ENCODE assay signal across 8 cellular contexts in genomic region chr3:155805802-155806618, GRCh38. TPM values are rescaled to one million over a fixed set of nuclear protein-coding genes. Genes with fewer than 3 reads are reported as not detected.
DNase-seq lines count a peak whose midpoint lies in the region; ATAC-seq and TF ChIP-seq lines count a peak whose summit lies in the region.

C3orf33 (minus strand) TSS chr3:155806278; CDS start chr3:155806252, 26 bp downstream.

- H3K36me3 ChIP-seq in CD8-positive, alpha-beta T cell (ENCODE audit: insufficient read depth, low read length): no peaks in the 10 kb centered on the region
- H3K36me3 ChIP-seq in endodermal cell (ENCODE audit: control insufficient read depth, insufficient read depth, low read length): no peaks in the 10 kb centered on the region

- intact Hi-C loops in CD8-positive, alpha-beta T cell (cut with DNase I, micrococcal nuclease): loop anchor here (1.0 to 5.0 kb wide), 5 partner anchors 48 to 65 kb away; partner anchors contain the start of genes GMPS (in 2 of the 2), SLC33A1 (in 2 of the 2) and PLCH1 (in 1 of the 2)

- H3K4me3 Mint-ChIP-seq in CD8-positive, alpha-beta T cell: peak within 1 kb of the TSS; percentile 85
- peak within 1 kb of the TSS; percentile 84 for H3K4me3 Mint-ChIP-seq in endodermal cell

- POLR2A ChIA-PET in CD8-positive, alpha-beta T cell (lab: Charles Lee): interaction anchor here (0.8 to 2.3 kb wide), 7 partner anchors 29 to 1354 kb away, joined by 3 to 20 read pairs (median 4); partner anchors contain the start of genes GMPS and SLC33A1

- H3K9ac ChIP-seq in endodermal cell (ENCODE audit: extremely low read depth, low read length, poor library complexity, severe bottlenecking): peak within 1 kb of the TSS; percentile 70

- peak within 1 kb of the TSS; percentile 87 for H3K4me3 ChIP-seq in CD8-positive, alpha-beta T cell (ENCODE audit: low read depth, low read length)
- H3K4me3 ChIP-seq in endodermal cell (ENCODE audit: low read length): peak within 1 kb of the TSS; percentile 80

- WGBS in endodermal cell (ENCODE audit: insufficient coverage in 1 of 2, insufficient read length in 1 of 2), 2 experiments: 3 to 6% methylated on average over 13 to 61 of the region's 61 CpGs

- peak; percentile 53 to 87 (median 70) for DNase-seq in CD8-positive, alpha-beta T cell
- DNase-seq in NCI-H774 (lab: John Stamatoyannopoulos, UW): peak; percentile 79
- peak; percentile 92 for DNase-seq in activated CD8-positive, alpha-beta memory T cell treated with anti-CD3 and anti-CD28 coated beads for 24 hours
- peak; percentile 89 for DNase-seq in endodermal cell
- DNase-seq in midbrain (lab: John Stamatoyannopoulos, UW): peak; percentile 83
- peak; percentile 70 to 75 for DNase-seq in stimulated activated CD8-positive, alpha-beta memory T cell treated with anti-CD3 and anti-CD28 coated beads, Interleukin-15, amount 100 ng/mL, for 48 hours (ENCODE audit: low read depth in 2 of 2)

- H3K27me3 Mint-ChIP-seq in CD8-positive, alpha-beta T cell (ENCODE audit: low read depth): peaks cover 11% of the 10 kb centered on the region
- peaks cover 23% of the 10 kb centered on the region for H3K27me3 Mint-ChIP-seq in endodermal cell (ENCODE audit: insufficient read depth)

- no peaks in the 10 kb centered on the region for H3K9me3 ChIP-seq in CD8-positive, alpha-beta T cell (ENCODE audit: low read length)
- H3K9me3 ChIP-seq in endodermal cell (ENCODE audit: control insufficient read depth, low read length): no peaks in the 10 kb centered on the region

- peak; percentile 95 for ATAC-seq in CD8-positive, alpha-beta T cell
- ATAC-seq in GM19372 (IDR thresholded peaks at IDR 0.05; ENCODE audit: low read depth, unreplicated experiment) (peak; percentile 97), HG03520 (IDR thresholded peaks at IDR 0.05; ENCODE audit: unreplicated experiment) (peak; percentile 96)

- peaks cover 21% of the 10 kb centered on the region for H3K36me3 Mint-ChIP-seq in CD8-positive, alpha-beta T cell
- H3K36me3 Mint-ChIP-seq in endodermal cell (ENCODE audit: low read depth): peaks cover 8% of the 10 kb centered on the region

- peak; percentile 93 for TF ChIP-seq CTCF in CD8-positive, alpha-beta T cell (IDR thresholded peaks at IDR 0.05)
- peak; percentile 97 for TF ChIP-seq CTCF in endodermal cell (conservative IDR thresholded peaks at IDR 0.05)

- CTCF ChIA-PET in CD8-positive, alpha-beta T cell (lab: Charles Lee): interaction anchor here (0.6 to 2.6 kb wide), 40 partner anchors 9 to 312 kb away, joined by 3 to 43 read pairs (median 4); partner anchors contain the start of genes GMPS and SLC33A1

- H3K27me3 ChIP-seq in CD8-positive, alpha-beta T cell (ENCODE audit: insufficient read depth, low read length): no peaks in the 10 kb centered on the region
- peaks cover 35% of the 10 kb centered on the region for H3K27me3 ChIP-seq in endodermal cell (ENCODE audit: control insufficient read depth, insufficient read depth, low read length, poor library complexity, severe bottlenecking)

- H3K27ac ChIP-seq in CD8-positive, alpha-beta T cell (ENCODE audit: low read depth, low read length): peak within 1 kb of the TSS; percentile 64
- H3K27ac ChIP-seq in endodermal cell (ENCODE audit: low read depth, low read length): peak within 1 kb of the TSS; percentile 53

- peaks cover 14% of the 10 kb centered on the region for H3K4me1 ChIP-seq in CD8-positive, alpha-beta T cell (ENCODE audit: insufficient read depth, low read length)
- H3K4me1 ChIP-seq in endodermal cell (ENCODE audit: control insufficient read depth, insufficient read depth, low read length): no peaks in the 10 kb centered on the region

- peaks cover 24% of the 10 kb centered on the region for H3K4me1 Mint-ChIP-seq in CD8-positive, alpha-beta T cell (ENCODE audit: low read depth)
- peaks cover 6% of the 10 kb centered on the region for H3K4me1 Mint-ChIP-seq in endodermal cell

- H3K9me3 Mint-ChIP-seq in CD8-positive, alpha-beta T cell: no peaks in the 10 kb centered on the region
- no peaks in the 10 kb centered on the region for H3K9me3 Mint-ChIP-seq in endodermal cell

- peak within 1 kb of the TSS; percentile 87 for H3K27ac Mint-ChIP-seq in CD8-positive, alpha-beta T cell
- H3K27ac Mint-ChIP-seq in endodermal cell: peak within 1 kb of the TSS; percentile 87

RNA-seq across cellular contexts. Expression of gene C3orf33, which starts in this region (rescaled TPM):
- total RNA-seq in CD8-positive, alpha-beta T cell: 1 to 10 TPM; 4.6 to 4.7 TPM
- 1 to 10 TPM; 2.5 to 4.4 TPM for total RNA-seq in endodermal cell
- 5.2 TPM for polyA plus RNA-seq in endodermal cell (2013, experiment 1 of 2)
- 5.5 TPM for polyA plus RNA-seq in endodermal cell (2013, experiment 2 of 2)

Comparison
In these comparisons a context has a peak if more than half of its experiments do, and no peak if none do; other contexts are left out.
1. Peak in every context shown above with its lines: DNase-seq, ATAC-seq, H3K4me3 ChIP-seq and H3K27ac ChIP-seq.